Comparison of ENCODE assay signal across 12 cellular contexts in genomic region chr22:44132724-44133123, GRCh38. TPM values are rescaled to one million over a fixed set of nuclear protein-coding genes. Genes with fewer than 3 reads are reported as not detected.
"Had no signal": no experiment of that assay in that cellular context is flagged by ENCODE, and none has a peak within 500 bp of the region (broad histone marks: within the 10 kb centered on the region; RNA-seq: fewer than 3 reads in every experiment).

No MANE protein-coding gene starts in this region.

- H3K27ac Mint-ChIP-seq: stimulated activated memory B cell treated with anti-CD40 and anti-IgM and Interleukin-4, amounts not matched to agents 10 μg/mL and 1 μg/mL and 100 μg/mL, for 72 hours had no signal

- H3K27ac ChIP-seq: adrenal gland, colonic mucosa, pancreas, tibial nerve had no signal

- DNase-seq: activated naive CD4-positive, alpha-beta T cell treated with anti-CD3 and anti-CD28 coated beads, Interleukin-2, amount 50 U/mL, for 16 hours; caudate nucleus; colonic mucosa; foreskin melanocyte; retina; stimulated activated CD4-positive, alpha-beta T cell treated with anti-CD3 and anti-CD28 coated beads, Interleukin-1b, Interleukin-23, amount 100 ng/mL, for 48 hours had no signal

- H3K27me3 Mint-ChIP-seq: stimulated activated memory B cell treated with anti-CD40 and anti-IgM and Interleukin-4, amounts not matched to agents 10 μg/mL and 1 μg/mL and 100 μg/mL, for 72 hours had no signal

- H3K9me3 ChIP-seq: adrenal gland, colonic mucosa, pancreas had no signal

- ATAC-seq: pancreas; stimulated activated memory B cell treated with anti-CD40 and anti-IgM and Interleukin-4, amounts not matched to agents 10 μg/mL and 1 μg/mL and 100 μg/mL, for 72 hours had no signal

- H3K4me1 ChIP-seq: adrenal gland, colonic mucosa, pancreas had no signal

- H3K4me3 ChIP-seq: adrenal gland, colonic mucosa, heart left ventricle, pancreas, tibial nerve had no signal

- H3K4me3 Mint-ChIP-seq: stimulated activated memory B cell treated with anti-CD40 and anti-IgM and Interleukin-4, amounts not matched to agents 10 μg/mL and 1 μg/mL and 100 μg/mL, for 72 hours had no signal

- H3K36me3 ChIP-seq: colonic mucosa, pancreas had no signal

- H3K27me3 ChIP-seq: adrenal gland, colonic mucosa, heart left ventricle, pancreas, tibial nerve had no signal

RNA-seq across cellular contexts. Expression of gene PARVG, which starts 48.0 kb away (rescaled TPM):
- total RNA-seq: kidney epithelial cell had no signal
